ENCODE assay signal across 7 cellular contexts in genomic region chr17:81909966-81910839, GRCh38. TPM values are rescaled to one million over a fixed set of nuclear protein-coding genes. Genes with fewer than 3 reads are reported as not detected.
A peak's percentile ranks its signal among the peaks of the same experiment; 100 is the strongest.
DNase-seq lines count a peak whose midpoint lies in the region; ATAC-seq and TF ChIP-seq lines count a peak whose summit lies in the region.

No MANE protein-coding gene starts in this region.

- H3K9me2 ChIP-seq in GM23248 (ENCODE audit: insufficient read depth) = no peaks in the 10 kb centered on the region
- no peaks in the 10 kb centered on the region for H3K9me2 ChIP-seq in PC-3 (replicated peaks; ENCODE audit: low read length)

- H3K9me3 ChIP-seq in GM23248 (ENCODE audit: low read depth) (no peaks in the 10 kb centered on the region), PC-3 (ENCODE audit: low read length) (no peaks in the 10 kb centered on the region), endodermal cell (ENCODE audit: control insufficient read depth, low read length) (no peaks in the 10 kb centered on the region), neural progenitor cell (ENCODE audit: low read depth) (no peaks in the 10 kb centered on the region)

- no peaks in the 10 kb centered on the region for H3K9me3 Mint-ChIP-seq in endodermal cell
- H3K9me3 Mint-ChIP-seq in neural progenitor cell = no peaks in the 10 kb centered on the region

- intact Hi-C loops in PC-3 (cut with micrococcal nuclease) = no loop called here

- 44 to 45% methylated on average over 23 of the region's 23 CpGs for WGBS in GM23248 (ENCODE audit: low coverage in 1 of 2, low lambda C conversion rate in 2 of 2, missing lambda C conversion rate in 2 of 2), 2 experiments
- 48 to 52% methylated on average over 16 to 23 of the region's 23 CpGs for WGBS in endodermal cell (ENCODE audit: insufficient coverage in 1 of 2, insufficient read length in 1 of 2), 2 experiments

- no peaks in the 10 kb centered on the region for H3K79me2 ChIP-seq in GM23248 (ENCODE audit: insufficient read depth)
- peaks cover 4% of the 10 kb centered on the region; the same call in 1 of the 2 replicates for H3K79me2 ChIP-seq in PC-3 (ENCODE audit: low read length)
- H3K79me2 ChIP-seq in neural progenitor cell (ENCODE audit: low read depth) = no peaks in the 10 kb centered on the region

- POLR2A ChIA-PET in PC-3 (lab: Charles Lee; ENCODE audit: unreplicated experiment) = interaction anchor here (0.6 kb wide), 2 partner anchors 17 to 24 kb away, joined by 4 to 6 read pairs; no protein-coding TSS in a partner anchor

- H3K36me3 ChIP-seq in GM23248 (ENCODE audit: low read depth) (0 out of 2 replicates have a peak, but pooled peaks cover 10% of the 10 kb centered on the region), PC-3 (ENCODE audit: low read depth, low read length) (peaks cover 24% of the 10 kb centered on the region; the same call in 1 of the 2 replicates), endodermal cell (ENCODE audit: control insufficient read depth, insufficient read depth, low read length) (peaks cover 68% of the 10 kb centered on the region), neural progenitor cell (no peaks in the 10 kb centered on the region)

- H3K27me3 Mint-ChIP-seq in endodermal cell (ENCODE audit: insufficient read depth) (no peaks in the 10 kb centered on the region), neural progenitor cell (ENCODE audit: insufficient read depth, low read depth) (peaks cover 3% of the 10 kb centered on the region)

- H3K4me2 ChIP-seq in GM23248 (ENCODE audit: unreplicated experiment) (peak overlapping the region; percentile 83), PC-3 (ENCODE audit: low read length) (peak overlapping the region; percentile 100), neural progenitor cell (peak overlapping the region; percentile 95)

- H3K4me1 ChIP-seq in GM23248 (ENCODE audit: insufficient read depth) = peaks cover 4% of the 10 kb centered on the region; the same call in 1 of the 2 replicates
- peaks cover 29% of the 10 kb centered on the region for H3K4me1 ChIP-seq in PC-3 (ENCODE audit: insufficient read depth, low read length)
- peaks cover 8% of the 10 kb centered on the region for H3K4me1 ChIP-seq in endodermal cell (ENCODE audit: control insufficient read depth, insufficient read depth, low read length)
- peaks cover 6% of the 10 kb centered on the region for H3K4me1 ChIP-seq in neural progenitor cell

- in situ Hi-C loops in GM23248 (cut with MboI) = no loop called here

- H3K36me3 Mint-ChIP-seq in endodermal cell (ENCODE audit: low read depth) (peaks cover 28% of the 10 kb centered on the region), neural progenitor cell (peaks cover 8% of the 10 kb centered on the region)

- H3K27ac ChIP-seq in GM23248 (no peak overlapping the region), PC-3 (ENCODE audit: low read length) (no peak overlapping the region), endodermal cell (ENCODE audit: low read depth, low read length) (peak overlapping the region; percentile 16), neural progenitor cell (no peak overlapping the region)

- TF ChIP-seq CTCF in PC-3 (conservative IDR thresholded peaks at IDR 0.05; ENCODE audit: low read depth, low read length) = no peak
- TF ChIP-seq CTCF in endodermal cell (conservative IDR thresholded peaks at IDR 0.05) = no peak
- TF ChIP-seq CTCF in neural progenitor cell (IDR thresholded peaks at IDR 0.05) = no peak

- H3K9ac ChIP-seq in GM23248 (peak overlapping the region; percentile 70), PC-3 (ENCODE audit: low read length) (peak overlapping the region; percentile 64), endodermal cell (ENCODE audit: extremely low read depth, low read length, poor library complexity, severe bottlenecking) (peak overlapping the region; percentile 43), neural progenitor cell (peak overlapping the region; percentile 48)

- CTCF ChIA-PET in PC-3 (lab: Charles Lee) = interaction anchor here (0.5 kb wide), 1 partner anchor 13 kb away, joined by 4 read pairs; no protein-coding TSS in a partner anchor

- no peaks in the 10 kb centered on the region for H3K27me3 ChIP-seq in GM23248 (replicated peaks; ENCODE audit: insufficient read depth)
- H3K27me3 ChIP-seq in PC-3 (ENCODE audit: low read length) = no peaks in the 10 kb centered on the region
- H3K27me3 ChIP-seq in endodermal cell (ENCODE audit: control insufficient read depth, insufficient read depth, low read length, poor library complexity, severe bottlenecking) = no peaks in the 10 kb centered on the region
- H3K27me3 ChIP-seq in neural progenitor cell = peaks cover 17% of the 10 kb centered on the region

- peak; percentile 1; the same call in 1 of the 2 replicates for ATAC-seq in PC-3

- 0 out of 2 replicates have a peak, but pooled peaks cover 5% of the 10 kb centered on the region for H3F3A ChIP-seq in GM23248 (ENCODE audit: insufficient read depth)
- peaks cover 7% of the 10 kb centered on the region for H3F3A ChIP-seq in PC-3 (ENCODE audit: low read length, unreplicated experiment)
- peaks cover 27% of the 10 kb centered on the region for H3F3A ChIP-seq in neural progenitor cell (ENCODE audit: low read depth)

- H3K4me3 Mint-ChIP-seq in endodermal cell (peak overlapping the region; percentile 81), neural progenitor cell (peak overlapping the region; percentile 93)

- no TSS peak for BruUV-seq in PC-3 (replicated peaks; lab: Mats Ljungman, UMichigan)

- peak overlapping the region; percentile 70 for H2AFZ ChIP-seq in GM23248
- peak overlapping the region; percentile 75 for H2AFZ ChIP-seq in PC-3 (ENCODE audit: low read length)
- H2AFZ ChIP-seq in neural progenitor cell (replicated peaks) = peak overlapping the region; percentile 36

- H3K4me3 ChIP-seq in GM23248 (peak overlapping the region; percentile 77), PC-3 (ENCODE audit: low read length) (peak overlapping the region; percentile 85), endodermal cell (ENCODE audit: low read length) (peak overlapping the region; percentile 88), neural progenitor cell (peak overlapping the region; percentile 87)

- H3K4me1 Mint-ChIP-seq in endodermal cell (peaks cover 4% of the 10 kb centered on the region), neural progenitor cell (peaks cover 9% of the 10 kb centered on the region)

- H4K20me1 ChIP-seq in GM23248 (ENCODE audit: insufficient read depth) (no peaks in the 10 kb centered on the region), PC-3 (ENCODE audit: low read length) (0 out of 2 replicates have a peak, but pooled peaks cover 9% of the 10 kb centered on the region), neural progenitor cell (ENCODE audit: low read depth) (peaks cover 28% of the 10 kb centered on the region)

- DNase-seq in GM23248 (peak; percentile 40), PC-3 (no peak), endodermal cell (peak; percentile 80), neural progenitor cell (ENCODE audit: low spot score) (peak; percentile 48), NCI-H1694 treated with DMSO at 0.1 percent for 48 hours (lab: John Stamatoyannopoulos, UW) (no peak), NCI-H1694 (lab: John Stamatoyannopoulos, UW) (no peak), GF-D8 (lab: John Stamatoyannopoulos, UW) (no peak)

- H3K27ac Mint-ChIP-seq in endodermal cell = peak overlapping the region; percentile 95
- no peak overlapping the region for H3K27ac Mint-ChIP-seq in neural progenitor cell

RNA-seq across cellular contexts. Expression of gene PCYT2, which starts 1.0 kb away (rescaled TPM):
- total RNA-seq in GM23248 (2014; rRNA removed; shearing (Covaris generic)) = 34.7 and 36.9 TPM in 2 replicates
- 25.6 and 27.6 TPM in 2 replicates for polyA plus RNA-seq in GM23248 (2016; fragmentation: Nextera tagmentation; extraction: Ambion mirVana)
- total RNA-seq in PC-3 (2014; rRNA removed) = 33.3 and 42.7 TPM in 2 replicates
- 10 to 100 TPM; 66.8 to 70.9 TPM for total RNA-seq in endodermal cell
- polyA plus RNA-seq in endodermal cell (2013, experiment 1 of 2) = 38.9 TPM
- 40.4 TPM for polyA plus RNA-seq in endodermal cell (2013, experiment 2 of 2)
- total RNA-seq in neural progenitor cell (ENCODE audit: low replicate concordance) = 6.8 and 17.0 TPM in 2 replicates

RNA-seq across cellular contexts. Expression of gene SIRT7, which starts 7.8 kb away (rescaled TPM):
- 13.1 and 14.5 TPM in 2 replicates for total RNA-seq in GM23248 (2014; rRNA removed; shearing (Covaris generic))
- polyA plus RNA-seq in GM23248 (2016; fragmentation: Nextera tagmentation; extraction: Ambion mirVana) = 9.3 and 11.4 TPM in 2 replicates
- 51.6 and 70.8 TPM in 2 replicates for total RNA-seq in PC-3 (2014; rRNA removed)
- 10 to 100 TPM; 21.8 to 22.1 TPM for total RNA-seq in endodermal cell
- polyA plus RNA-seq in endodermal cell (2013, experiment 1 of 2) = 15.5 TPM
- polyA plus RNA-seq in endodermal cell (2013, experiment 2 of 2) = 12.7 TPM
- total RNA-seq in neural progenitor cell (ENCODE audit: low replicate concordance) = 5.1 and 15.2 TPM in 2 replicates

RNA-seq across cellular contexts. Expression of gene NPB, which starts 8.2 kb away (rescaled TPM):
- 2.4 TPM in 2 replicates for total RNA-seq in GM23248 (2014; rRNA removed; shearing (Covaris generic))
- polyA plus RNA-seq in GM23248 (2016; fragmentation: Nextera tagmentation; extraction: Ambion mirVana) = 1.1 and 1.6 TPM in 2 replicates
- total RNA-seq in PC-3 (2014; rRNA removed) = 0.07 and 0.17 TPM in 2 replicates
- total RNA-seq in endodermal cell = 1 to 10 TPM; 3.3 to 3.7 TPM
- polyA plus RNA-seq in endodermal cell (2013, experiment 1 of 2) = 1.0 TPM
- polyA plus RNA-seq in endodermal cell (2013, experiment 2 of 2) = 1.2 TPM
- 2.8 TPM in 1 of 2 replicates, not detected in the other for total RNA-seq in neural progenitor cell (ENCODE audit: low replicate concordance)

RNA-seq across cellular contexts. Expression of gene MAFG, which starts 17.3 kb away (rescaled TPM):
- total RNA-seq in GM23248 (2014; rRNA removed; shearing (Covaris generic)) = 17.7 and 19.8 TPM in 2 replicates
- polyA plus RNA-seq in GM23248 (2016; fragmentation: Nextera tagmentation; extraction: Ambion mirVana) = 5.0 and 6.4 TPM in 2 replicates
- total RNA-seq in PC-3 (2014; rRNA removed) (22.9 and 37.5 TPM in 2 replicates), endodermal cell (10 to 100 TPM; 39.9 to 54.1 TPM), neural progenitor cell (ENCODE audit: low replicate concordance) (8.1 and 12.9 TPM in 2 replicates)
- 16.8 TPM for polyA plus RNA-seq in endodermal cell (2013, experiment 1 of 2)
- 15.6 TPM for polyA plus RNA-seq in endodermal cell (2013, experiment 2 of 2)

RNA-seq across cellular contexts. Expression of gene ANAPC11, which starts 18.7 kb away (rescaled TPM):
- 175 and 179 TPM in 2 replicates for total RNA-seq in GM23248 (2014; rRNA removed; shearing (Covaris generic))
- polyA plus RNA-seq in GM23248 (2016; fragmentation: Nextera tagmentation; extraction: Ambion mirVana) = 428 and 436 TPM in 2 replicates
- 243 and 268 TPM in 2 replicates for total RNA-seq in PC-3 (2014; rRNA removed)
- total RNA-seq in endodermal cell = 100 to 1,000 TPM; 161 to 195 TPM
- polyA plus RNA-seq in endodermal cell (2013, experiment 1 of 2) = 211 TPM
- 200 TPM for polyA plus RNA-seq in endodermal cell (2013, experiment 2 of 2)
- total RNA-seq in neural progenitor cell (ENCODE audit: low replicate concordance) = 100 and 220 TPM in 2 replicates

Comparison
In these comparisons a context has a peak if more than half of its experiments do, and no peak if none do; other contexts are left out.
1. DNase-seq: peak in GM23248 (single experiment), endodermal cell (single experiment) and neural progenitor cell (single experiment); none in PC-3 (single experiment), NCI-H1694 treated with DMSO at 0.1 percent for 48 hours (single experiment), NCI-H1694 (single experiment) and GF-D8 (single experiment).
2. Peak in every context shown above with its lines, with median percentiles within 50 percentile points of each other: H2AFZ ChIP-seq, H3K4me2 ChIP-seq, H3K4me3 ChIP-seq and H3K9ac ChIP-seq.